ENCODE assay signal across 8 cellular contexts in genomic region chr4:141134051-141134450, GRCh38. TPM values are rescaled to one million over a fixed set of nuclear protein-coding genes. Genes with fewer than 3 reads are reported as not detected.
A peak's percentile ranks its signal among the peaks of the same experiment; 100 is the strongest.
DNase-seq lines count a peak whose midpoint lies in the region; ATAC-seq and TF ChIP-seq lines count a peak whose summit lies in the region.

No MANE protein-coding gene starts in this region.

- no peaks in the 10 kb centered on the region for H3K36me3 ChIP-seq in CD4-positive, alpha-beta memory T cell (ENCODE audit: insufficient read depth, low read length)
- H3K36me3 ChIP-seq in HUES64 (ENCODE audit: insufficient read depth, low read length) (no peaks in the 10 kb centered on the region), muscle layer of colon (ENCODE audit: insufficient read depth, low read length) (no peaks in the 10 kb centered on the region), HAP-1 (replicated peaks) (no peaks in the 10 kb centered on the region)

- peaks cover 0 to 2% (median 0%) of the 10 kb centered on the region in 8 donors for H3K9me3 Mint-ChIP-seq in CD4-positive, alpha-beta memory T cell

- H3K27ac Mint-ChIP-seq in CD4-positive, alpha-beta memory T cell, result no peak overlapping the region

- DNase-seq in CD4-positive, alpha-beta memory T cell, result no peak
- DNase-seq in astrocyte of the cerebellum (ENCODE audit: low read depth), result no peak
- DNase-seq in ACHN, result no peak
- no peak for DNase-seq in HAP-1 (ENCODE audit: low spot score in 2 of 2)

- peak overlapping the region in 5 of 8 donors; percentile 45 to 93 (median 87) for H3K4me3 Mint-ChIP-seq in CD4-positive, alpha-beta memory T cell

- no peak overlapping the region for H3K27ac ChIP-seq in CD4-positive, alpha-beta memory T cell (ENCODE audit: low read depth, low read length)
- H3K27ac ChIP-seq in HUES64 (ENCODE audit: low read depth, low read length), result no peak overlapping the region
- H3K27ac ChIP-seq in muscle layer of colon (ENCODE audit: low read depth, low read length), result peak overlapping the region; percentile 90

- H3K4me1 Mint-ChIP-seq in CD4-positive, alpha-beta memory T cell, result peaks cover 7 to 14% (median 10%) of the 10 kb centered on the region in 4 donors

- 71% methylated on average over 5 of the region's 5 CpGs for WGBS in HUES64

- H3K4me1 ChIP-seq in CD4-positive, alpha-beta memory T cell (ENCODE audit: insufficient read depth, low read length), result peaks cover 8% of the 10 kb centered on the region
- H3K4me1 ChIP-seq in HUES64 (ENCODE audit: insufficient read depth, low read length), result no peaks in the 10 kb centered on the region
- H3K4me1 ChIP-seq in muscle layer of colon (ENCODE audit: insufficient read depth, low read length), result peaks cover 17% of the 10 kb centered on the region
- H3K4me1 ChIP-seq in HAP-1, result peaks cover 13% of the 10 kb centered on the region

- CTCF ChIA-PET in CD4-positive, alpha-beta memory T cell (lab: Charles Lee; ENCODE audit: partially characterized antibody), result no interaction called here

- H3K4me3 ChIP-seq in CD4-positive, alpha-beta memory T cell (ENCODE audit: low read length in 2 of 2), result no peak overlapping the region
- H3K4me3 ChIP-seq in HUES64 (ENCODE audit: low read length), result peak overlapping the region; percentile 90; the same call in 1 of the 2 replicates
- H3K4me3 ChIP-seq in astrocyte of the cerebellum (ENCODE audit: low read depth, low read length), result no peak overlapping the region
- H3K4me3 ChIP-seq in muscle layer of colon (ENCODE audit: low read depth in 1 of 2, low read length in 2 of 2), result peak overlapping the region in 1 of 2 donors; percentile 87
- no peak overlapping the region for H3K4me3 ChIP-seq in HAP-1

- intact Hi-C loops in CD4-positive, alpha-beta memory T cell (cut with micrococcal nuclease), result loop anchor here (5.0 kb wide), 1 partner anchor 272 kb away; no protein-coding TSS in a partner anchor

- no peak overlapping the region for H3K9ac ChIP-seq in HUES64 (ENCODE audit: low read depth, low read length)
- peak overlapping the region; percentile 14 for H3K9ac ChIP-seq in muscle layer of colon (ENCODE audit: low read length)

- no peaks in the 10 kb centered on the region for H3K9me3 ChIP-seq in CD4-positive, alpha-beta memory T cell (ENCODE audit: control insufficient read depth in 1 of 2, low read length in 2 of 2)
- no peaks in the 10 kb centered on the region for H3K9me3 ChIP-seq in HUES64 (ENCODE audit: insufficient read depth, low read depth, low read length)
- no peaks in the 10 kb centered on the region for H3K9me3 ChIP-seq in muscle layer of colon (ENCODE audit: low read length)
- H3K9me3 ChIP-seq in HAP-1, result no peaks in the 10 kb centered on the region

- H3K27me3 ChIP-seq in CD4-positive, alpha-beta memory T cell (ENCODE audit: insufficient read depth, low read length), result no peaks in the 10 kb centered on the region
- H3K27me3 ChIP-seq in HUES64 (ENCODE audit: insufficient read depth, low read length) (peaks cover 41% of the 10 kb centered on the region), muscle layer of colon (ENCODE audit: control insufficient read depth in 1 of 2, insufficient read depth in 2 of 2, low read length in 2 of 2) (peaks cover 0 to 4% of the 10 kb centered on the region in 2 donors), HAP-1 (ENCODE audit: low read depth) (peaks cover 19% of the 10 kb centered on the region)

- POLR2A ChIA-PET in CD4-positive, alpha-beta memory T cell (lab: Charles Lee; ENCODE audit: partially characterized antibody), result no interaction called here

- H3K27me3 Mint-ChIP-seq in CD4-positive, alpha-beta memory T cell, result peaks cover 43 to 52% of the 10 kb centered on the region in 2 donors

- no peaks in the 10 kb centered on the region for H3K36me3 Mint-ChIP-seq in CD4-positive, alpha-beta memory T cell

- ATAC-seq in GM19455 (IDR thresholded peaks at IDR 0.05; ENCODE audit: unreplicated experiment) (no peak), GM19035 (IDR thresholded peaks at IDR 0.05; ENCODE audit: unreplicated experiment) (no peak)

- peak; percentile 24 for TF ChIP-seq CTCF in astrocyte of the cerebellum (IDR thresholded peaks at IDR 0.05; ENCODE audit: low read depth, low read length, missing control alignments)

- in situ Hi-C loops in astrocyte of the cerebellum (cut with HindIII; ENCODE audit: low sequenced_read_pairs), result loop anchor here (5.0 kb wide), 1 partner anchor 267 kb away; no protein-coding TSS in a partner anchor
- in situ Hi-C loops in ACHN (cut with HindIII; ENCODE audit: low pct_ligation_motif_present, low pct_unique_long_range_greater_than_20kb, low sequenced_read_pairs), result no loop called here
- in situ Hi-C loops in HAP-1 (cut with MboI; ENCODE audit: low sequenced_read_pairs), result loop anchor here (5.0 kb wide), 1 partner anchor 272 kb away; no protein-coding TSS in a partner anchor

RNA-seq across cellular contexts. Expression of gene RNF150, which starts 0.8 kb away (rescaled TPM):
- total RNA-seq in CD4-positive, alpha-beta memory T cell, result not detected
- not detected for polyA plus RNA-seq in CD4-positive, alpha-beta memory T cell
- 2.6 TPM for polyA plus RNA-seq in HUES64 (2013, experiment 1 of 2)
- 3.4 TPM for polyA plus RNA-seq in HUES64 (2013, experiment 2 of 2)
